8 cellular contexts compared by ENCODE assay signal in the genomic region with DNA sequence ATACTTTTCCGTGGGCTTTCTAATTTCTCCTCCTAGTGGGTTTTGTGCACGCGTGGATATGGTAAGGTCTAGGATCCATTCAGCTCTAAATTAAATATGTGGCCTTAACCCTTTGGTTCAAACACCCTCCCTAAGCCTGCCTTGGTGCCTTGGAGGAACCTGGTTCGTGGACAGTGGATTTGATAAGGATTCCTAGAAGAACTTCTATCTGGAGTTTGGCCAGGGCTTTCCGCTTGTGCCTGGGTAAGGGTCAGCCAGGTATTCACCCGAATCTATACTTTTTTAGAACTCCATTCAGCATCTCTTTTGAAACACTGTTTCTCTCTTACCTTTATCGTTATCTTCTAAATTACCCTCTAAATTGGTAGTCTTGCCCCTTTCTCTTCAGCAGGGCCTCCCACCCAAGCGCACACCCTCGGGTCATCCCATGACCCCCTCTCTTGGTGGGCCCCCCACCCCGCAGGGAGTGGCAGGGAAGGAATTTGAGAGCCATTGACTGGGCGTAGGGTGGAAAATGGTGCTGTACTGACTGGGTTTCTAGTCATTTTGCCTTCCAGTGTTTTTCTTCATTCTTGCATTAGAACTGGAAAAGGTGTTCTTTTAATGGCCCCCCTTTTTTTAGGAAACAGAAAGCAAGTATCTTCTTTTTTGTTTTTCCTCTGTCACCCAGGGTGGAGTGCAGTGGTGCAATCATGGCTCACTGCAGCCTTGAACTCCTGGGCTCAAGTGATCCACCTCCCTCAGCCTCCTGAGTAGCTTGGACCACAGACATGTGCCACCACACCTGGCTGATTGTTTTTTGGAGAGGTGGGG. TPM values are rescaled to one million over a fixed set of nuclear protein-coding genes. Genes with fewer than 3 reads are reported as not detected.
DNase-seq lines count a peak whose midpoint lies in the region; ATAC-seq and TF ChIP-seq lines count a peak whose summit lies in the region.

No MANE protein-coding gene starts in this region.

- H3K27me3 Mint-ChIP-seq in activated CD4-positive, alpha-beta T cell treated with anti-CD3 and anti-CD28 coated beads for 36 hours, result peaks cover 23% of the 10 kb centered on the region
- H3K27me3 Mint-ChIP-seq in activated naive CD8-positive, alpha-beta T cell treated with anti-CD3 and anti-CD28 coated beads for 36 hours, result peaks cover 45% of the 10 kb centered on the region
- H3K27me3 Mint-ChIP-seq in immature natural killer cell (ENCODE audit: low read depth in 3 of 3), result peaks cover 3 to 8% (median 6%) of the 10 kb centered on the region in 3 donors

- TF ChIP-seq EP300 in stomach (IDR thresholded peaks at IDR 0.05), result no peak

- H3K36me3 ChIP-seq in stomach, result no peaks in the 10 kb centered on the region

- 38 to 47% (median 47%) methylated on average over 11 of the region's 11 CpGs for WGBS in stomach, 5 donors

- POLR2A ChIA-PET in activated CD4-positive, alpha-beta T cell treated with anti-CD3 and anti-CD28 coated beads for 36 hours (lab: Charles Lee), result interaction anchor here (0.6 kb wide), 1 partner anchor 29 kb away, joined by 7 read pairs; no protein-coding TSS in a partner anchor

- peak overlapping the region; percentile 68 to 81 (median 76) for H3K4me3 ChIP-seq in stomach

- H3K9me3 Mint-ChIP-seq in activated CD4-positive, alpha-beta T cell treated with anti-CD3 and anti-CD28 coated beads for 36 hours (ENCODE audit: low read depth), result no peaks in the 10 kb centered on the region
- no peaks in the 10 kb centered on the region for H3K9me3 Mint-ChIP-seq in activated naive CD8-positive, alpha-beta T cell treated with anti-CD3 and anti-CD28 coated beads for 36 hours
- no peaks in the 10 kb centered on the region for H3K9me3 Mint-ChIP-seq in immature natural killer cell

- CTCF ChIA-PET in activated CD4-positive, alpha-beta T cell treated with anti-CD3 and anti-CD28 coated beads for 36 hours (lab: Charles Lee), result interaction anchor here (0.7 kb wide), 1 partner anchor 72 kb away, joined by 3 read pairs; no protein-coding TSS in a partner anchor

- H3K27ac ChIP-seq in stomach, result peak overlapping the region in 4 of 5 donors; percentile 80 to 94 (median 88)

- no peak for ATAC-seq in activated CD4-positive, alpha-beta T cell treated with anti-CD3 and anti-CD28 coated beads for 36 hours
- no peak for ATAC-seq in HG03442 (IDR thresholded peaks at IDR 0.05; ENCODE audit: unreplicated experiment)

- H3K9me3 ChIP-seq in stomach, result no peaks in the 10 kb centered on the region

- H3K27me3 ChIP-seq in stomach, result no peaks in the 10 kb centered on the region

- peaks cover 3% of the 10 kb centered on the region for H3K36me3 Mint-ChIP-seq in activated CD4-positive, alpha-beta T cell treated with anti-CD3 and anti-CD28 coated beads for 36 hours (ENCODE audit: low read depth)
- H3K36me3 Mint-ChIP-seq in activated naive CD8-positive, alpha-beta T cell treated with anti-CD3 and anti-CD28 coated beads for 36 hours, result no peaks in the 10 kb centered on the region
- H3K36me3 Mint-ChIP-seq in immature natural killer cell, result no peaks in the 10 kb centered on the region

- no peak for TF ChIP-seq POLR2A in stomach (IDR thresholded peaks at IDR 0.05)

- H3K4me3 Mint-ChIP-seq in activated CD4-positive, alpha-beta T cell treated with anti-CD3 and anti-CD28 coated beads for 36 hours, result peak overlapping the region; percentile 82
- H3K4me3 Mint-ChIP-seq in activated naive CD8-positive, alpha-beta T cell treated with anti-CD3 and anti-CD28 coated beads for 36 hours, result peak overlapping the region; percentile 34
- H3K4me3 Mint-ChIP-seq in immature natural killer cell, result peak overlapping the region; percentile 85 to 93 (median 89)

- no peak overlapping the region for H3K27ac Mint-ChIP-seq in activated CD4-positive, alpha-beta T cell treated with anti-CD3 and anti-CD28 coated beads for 36 hours
- H3K27ac Mint-ChIP-seq in activated naive CD8-positive, alpha-beta T cell treated with anti-CD3 and anti-CD28 coated beads for 36 hours, result no peak overlapping the region
- H3K27ac Mint-ChIP-seq in immature natural killer cell, result no peak overlapping the region

- peaks cover 23 to 79% (median 57%) of the 10 kb centered on the region in 4 donors for H3K4me1 ChIP-seq in stomach

- peaks cover 24% of the 10 kb centered on the region for H3K4me1 Mint-ChIP-seq in activated CD4-positive, alpha-beta T cell treated with anti-CD3 and anti-CD28 coated beads for 36 hours
- H3K4me1 Mint-ChIP-seq in activated naive CD8-positive, alpha-beta T cell treated with anti-CD3 and anti-CD28 coated beads for 36 hours, result peaks cover 7% of the 10 kb centered on the region
- H3K4me1 Mint-ChIP-seq in immature natural killer cell, result peaks cover 31 to 34% of the 10 kb centered on the region in 2 donors

- no peak for TF ChIP-seq CTCF in stomach (IDR thresholded peaks at IDR 0.05)

- intact Hi-C loops in activated CD4-positive, alpha-beta T cell treated with anti-CD3 and anti-CD28 coated beads for 36 hours (cut with DNase I, micrococcal nuclease), result no loop called here
- intact Hi-C loops in stomach (cut with DNase I; ENCODE audit: low total_unique reads), result loop anchor here (10.0 kb wide), 1 partner anchor 86 kb away; a partner anchor contains a TSS

- DNase-seq in activated CD4-positive, alpha-beta T cell treated with anti-CD3 and anti-CD28 coated beads for 36 hours, result no peak
- no peak for DNase-seq in activated CD4-positive, alpha-beta T cell treated with anti-CD3 and anti-CD28 coated beads for 48 hours
- no peak for DNase-seq in activated naive CD8-positive, alpha-beta T cell treated with anti-CD3 and anti-CD28 coated beads for 36 hours
- DNase-seq in immature natural killer cell, result no peak
- no peak for DNase-seq in stomach
- no peak for DNase-seq in pons (ENCODE audit: low spot score)
- no peak for DNase-seq in COR-L47 (lab: John Stamatoyannopoulos, UW)

RNA-seq across cellular contexts. Expression of a gene that starts 1.8 kb away (rescaled TPM):
- 1 to 10 TPM; 1.7 to 2.1 TPM for total RNA-seq in activated CD4-positive, alpha-beta T cell treated with anti-CD3 and anti-CD28 coated beads for 36 hours
- total RNA-seq in activated naive CD8-positive, alpha-beta T cell treated with anti-CD3 and anti-CD28 coated beads for 36 hours, result 1 to 10 TPM; 2.1 to 2.2 TPM
- polyA plus RNA-seq in immature natural killer cell, result 1 to 10 TPM in 2 of 3 donors, not detected in 1; 1.4 to 2.8 TPM
- total RNA-seq in stomach, result 10 to 100 TPM in 4 of 5 donors, 1 to 10 TPM in 1; 7.5 to 56.7 (median 20.3) TPM
- polyA plus RNA-seq in stomach, result 10 to 100 TPM in 1 of 3 donors, 1 to 10 TPM in 2; 4.4 to 11.8 (median 4.5) TPM

Comparison
In these comparisons a context has a peak if more than half of its experiments do, and no peak if none do; other contexts are left out.
1. H3K4me3 Mint-ChIP-seq: peak in every context shown above with its lines; median percentile 89 in immature natural killer cell; 82 in activated CD4-positive, alpha-beta T cell treated with anti-CD3 and anti-CD28 coated beads for 36 hours; 34 in activated naive CD8-positive, alpha-beta T cell treated with anti-CD3 and anti-CD28 coated beads for 36 hours.